ENCODE assay signal across 15 cellular contexts in the genomic region with DNA sequence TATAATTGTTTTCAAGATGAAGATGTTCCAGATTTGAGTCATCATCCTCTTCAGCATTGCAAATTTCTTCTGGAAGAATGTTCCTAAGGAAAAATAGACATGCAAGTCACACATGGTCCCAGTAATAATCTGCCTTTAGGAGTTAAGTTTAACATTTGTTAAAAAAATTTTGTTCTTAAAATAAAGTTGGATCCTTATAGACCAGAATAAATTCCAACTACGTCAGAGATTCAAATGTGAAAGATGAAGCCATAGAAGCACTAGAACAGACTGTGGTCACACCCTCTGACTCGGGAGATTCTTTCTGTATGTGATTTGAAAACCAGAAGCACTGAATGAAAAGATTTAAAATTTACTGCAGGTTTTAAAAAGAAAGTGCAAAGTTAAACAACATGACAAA. TPM values are rescaled to one million over a fixed set of nuclear protein-coding genes. Genes with fewer than 3 reads are reported as not detected.
"Had no signal": no experiment of that assay in that cellular context is flagged by ENCODE, and none has a peak within 500 bp of the region (broad histone marks: within the 10 kb centered on the region; RNA-seq: fewer than 3 reads in every experiment).

No MANE protein-coding gene starts in this region.

- H3K27me3 Mint-ChIP-seq: brain; dendritic cell treated with granulocyte-macrophage colony-stimulating factor and Interleukin-4, amounts not matched to agents 40 ng/mL and 50 ng/mL, for 4 days; memory B cell had no signal

- H3K36me3 Mint-ChIP-seq: brain; memory B cell; stimulated activated effector memory CD8-positive, alpha-beta T cell treated with anti-CD3 and anti-CD28 coated beads, Interleukin-12 subunit alpha, Interleukin-12 subunit beta, amount 100 ng/mL, for 72 hours had no signal

- ATAC-seq: left lobe of liver; psoas muscle; SK-N-SH treated with all-trans-retinoic acid at 6 μM for 48 hours; stimulated activated effector memory CD8-positive, alpha-beta T cell treated with anti-CD3 and anti-CD28 coated beads, Interleukin-12 subunit alpha, Interleukin-12 subunit beta, amount 100 ng/mL, for 72 hours had no signal

- H3K27ac Mint-ChIP-seq: activated naive CD4-positive, alpha-beta T cell treated with anti-CD3 and anti-CD28 coated beads for 36 hours; activated T-helper 2 cell treated with anti-CD3 and anti-CD28 coated beads, Interferon-gamma antibody, Interleukin-2, Interleukin-4, amounts not matched to agents 10 μg/mL and 5 μg/mL and 100 μg/mL, durations not matched to agents 14 hours and 24 hours and 36 hours; brain; dendritic cell treated with granulocyte-macrophage colony-stimulating factor and Interleukin-4, amounts not matched to agents 40 ng/mL and 50 ng/mL, for 4 days; memory B cell; nephron progenitor cell; stimulated activated effector memory CD8-positive, alpha-beta T cell treated with anti-CD3 and anti-CD28 coated beads, Interleukin-12 subunit alpha, Interleukin-12 subunit beta, amount 100 ng/mL, for 72 hours had no signal

- H3K4me3 ChIP-seq: psoas muscle had no signal

- H3K27ac ChIP-seq: psoas muscle had no signal

- H3K9me3 Mint-ChIP-seq: activated naive CD4-positive, alpha-beta T cell treated with anti-CD3 and anti-CD28 coated beads for 36 hours; activated T-helper 2 cell treated with anti-CD3 and anti-CD28 coated beads, Interferon-gamma antibody, Interleukin-2, Interleukin-4, amounts not matched to agents 10 μg/mL and 5 μg/mL and 100 μg/mL, durations not matched to agents 14 hours and 24 hours and 36 hours; brain; dendritic cell treated with granulocyte-macrophage colony-stimulating factor and Interleukin-4, amounts not matched to agents 40 ng/mL and 50 ng/mL, for 4 days; memory B cell; nephron progenitor cell; stimulated activated effector memory CD8-positive, alpha-beta T cell treated with anti-CD3 and anti-CD28 coated beads, Interleukin-12 subunit alpha, Interleukin-12 subunit beta, amount 100 ng/mL, for 72 hours had no signal

- H3K4me1 Mint-ChIP-seq: memory B cell; stimulated activated effector memory CD8-positive, alpha-beta T cell treated with anti-CD3 and anti-CD28 coated beads, Interleukin-12 subunit alpha, Interleukin-12 subunit beta, amount 100 ng/mL, for 72 hours had no signal

- DNase-seq: activated CD4-positive, alpha-beta T cell treated with anti-CD3 and anti-CD28 coated beads, Interleukin-2, amount 50 U/mL, for 48 hours; activated CD4-positive, CD25-positive, alpha-beta regulatory T cell treated with anti-CD3 and anti-CD28 coated beads, Interleukin-2, amount 50 U/mL, for 72 hours; activated naive CD4-positive, alpha-beta T cell treated with anti-CD3 and anti-CD28 coated beads for 36 hours; effector memory CD4-positive, alpha-beta T cell; nephron progenitor cell; occipital lobe; psoas muscle had no signal

- H3K4me3 Mint-ChIP-seq: activated naive CD4-positive, alpha-beta T cell treated with anti-CD3 and anti-CD28 coated beads for 36 hours; brain; dendritic cell treated with granulocyte-macrophage colony-stimulating factor and Interleukin-4, amounts not matched to agents 40 ng/mL and 50 ng/mL, for 4 days; memory B cell; nephron progenitor cell; stimulated activated effector memory CD8-positive, alpha-beta T cell treated with anti-CD3 and anti-CD28 coated beads, Interleukin-12 subunit alpha, Interleukin-12 subunit beta, amount 100 ng/mL, for 72 hours had no signal

- H3K9me3 ChIP-seq: psoas muscle had no signal

RNA-seq across cellular contexts. Expression of a gene that starts 14.1 kb away (rescaled TPM):
- total RNA-seq: activated naive CD4-positive, alpha-beta T cell treated with anti-CD3 and anti-CD28 coated beads for 36 hours; activated T-helper 2 cell treated with anti-CD3 and anti-CD28 coated beads, Interferon-gamma antibody, Interleukin-2, Interleukin-4, amounts not matched to agents 10 μg/mL and 5 μg/mL and 100 μg/mL, durations not matched to agents 14 hours and 24 hours and 36 hours; T-helper 1 cell treated with Interleukin-12 subunit alpha and Interleukin-12 subunit beta and Interleukin-4 antibody, amounts not matched to agents 30 ng/mL and 1 ng/mL, for 36 hours had no signal

RNA-seq across cellular contexts. Expression of a gene that starts 39.4 kb away (rescaled TPM):
- total RNA-seq: activated naive CD4-positive, alpha-beta T cell treated with anti-CD3 and anti-CD28 coated beads for 36 hours; activated T-helper 2 cell treated with anti-CD3 and anti-CD28 coated beads, Interferon-gamma antibody, Interleukin-2, Interleukin-4, amounts not matched to agents 10 μg/mL and 5 μg/mL and 100 μg/mL, durations not matched to agents 14 hours and 24 hours and 36 hours; T-helper 1 cell treated with Interleukin-12 subunit alpha and Interleukin-12 subunit beta and Interleukin-4 antibody, amounts not matched to agents 30 ng/mL and 1 ng/mL, for 36 hours had no signal
